8 cellular contexts compared by ENCODE assay signal in the genomic region with DNA sequence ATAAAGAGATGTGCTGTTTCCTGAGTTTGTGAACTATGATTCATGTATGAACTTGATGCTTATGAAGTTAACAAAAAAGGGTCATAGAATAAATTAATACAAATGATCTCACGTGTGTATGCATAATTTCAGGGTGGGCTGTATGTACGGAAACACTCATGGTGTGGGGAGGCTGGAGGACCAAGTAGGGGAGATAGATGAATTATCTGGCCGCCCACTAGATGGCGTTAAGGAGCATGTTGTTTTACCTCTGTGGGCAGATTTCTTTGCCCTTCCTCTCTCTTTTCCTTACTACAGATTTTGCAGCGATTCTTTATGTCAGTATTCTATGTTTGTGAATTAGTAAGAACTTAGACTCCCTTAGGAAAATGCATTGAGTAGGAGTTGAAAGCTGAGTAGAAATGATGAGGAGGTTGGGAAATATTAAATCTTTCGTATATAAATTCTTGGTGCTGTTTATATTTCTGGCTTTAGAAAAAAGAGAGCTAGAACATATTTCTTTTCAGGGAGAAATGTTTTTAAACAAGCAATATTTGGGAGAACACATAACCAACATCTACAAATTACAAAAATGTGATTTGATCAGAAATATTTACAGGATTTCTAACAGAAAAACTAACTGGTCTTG. TPM values are rescaled to one million over a fixed set of nuclear protein-coding genes. Genes with fewer than 3 reads are reported as not detected.
DNase-seq lines count a peak whose midpoint lies in the region; ATAC-seq and TF ChIP-seq lines count a peak whose summit lies in the region.

No MANE protein-coding gene starts in this region.

- TF ChIP-seq CTCF in Caco-2 (IDR thresholded peaks at IDR 0.05; ENCODE audit: insufficient read depth in 1 of 2, low read depth in 1 of 2, low read length in 1 of 2, severe bottlenecking in 1 of 2, unreplicated experiment in 1 of 2) = peak; percentile 69 to 75

- peaks cover 11% of the 10 kb centered on the region; the same call in 1 of the 2 replicates for H3K4me1 ChIP-seq in Caco-2

- no peak overlapping the region for H3K4me3 ChIP-seq in Caco-2 (ENCODE audit: low read depth, low read length)

- no peaks in the 10 kb centered on the region for H3K36me3 ChIP-seq in Caco-2 (ENCODE audit: control insufficient read depth, insufficient read depth, low read length)

- peak; percentile 92 for ATAC-seq in GM19395 (IDR thresholded peaks at IDR 0.05; ENCODE audit: unreplicated experiment)
- ATAC-seq in HG03045 (IDR thresholded peaks at IDR 0.05; ENCODE audit: unreplicated experiment) = no peak

- peaks cover 18% of the 10 kb centered on the region for H3K9me3 Mint-ChIP-seq in Caco-2 (ENCODE audit: unreplicated experiment)

- no TSS peak for BruUV-seq in Caco-2 (replicated peaks; lab: Mats Ljungman, UMichigan)

- DNase-seq in Caco-2 = peak; percentile 67 to 75
- DNase-seq in HuH-7.5 (ENCODE audit: low spot score) = peak; percentile 20
- DNase-seq in SHP77 treated with DMSO at 0.1 percent for 48 hours (lab: John Stamatoyannopoulos, UW) = peak; percentile 32
- DNase-seq in activated naive CD4-positive, alpha-beta T cell treated with anti-CD3 and anti-CD28 coated beads, Interleukin-2, amount 50 U/mL, for 16 hours = peak; percentile 46
- DNase-seq in hepatic stellate cell (ENCODE audit: low spot score) = peak; percentile 52
- peak; percentile 42 for DNase-seq in stimulated activated CD4-positive, alpha-beta T cell treated with anti-CD3 and anti-CD28 coated beads, Interleukin-12 subunit alpha, Interleukin-12 subunit beta, amount 100 ng/mL, for 4 hours

- peaks cover 17% of the 10 kb centered on the region for H3K4me1 Mint-ChIP-seq in Caco-2 (ENCODE audit: low read depth, unreplicated experiment)

- H3K27ac Mint-ChIP-seq in Caco-2 (ENCODE audit: unreplicated experiment) = no peak overlapping the region

- POLR2A ChIA-PET in Caco-2 (lab: Charles Lee) = no interaction called here

- H3K27me3 ChIP-seq in Caco-2 (replicated peaks; ENCODE audit: control insufficient read depth, insufficient read depth, low read length) = no peaks in the 10 kb centered on the region

- no peaks in the 10 kb centered on the region for H3K27me3 Mint-ChIP-seq in Caco-2 (ENCODE audit: insufficient read depth, unreplicated experiment)

- CTCF ChIA-PET in Caco-2 (lab: Charles Lee) = interaction anchor here (0.6 to 1.7 kb wide), 5 partner anchors 12 to 162 kb away, joined by 3 to 12 read pairs (median 4); a partner anchor contains a TSS

- H3K4me3 Mint-ChIP-seq in Caco-2 (ENCODE audit: unreplicated experiment) = no peak overlapping the region

- peaks cover 11% of the 10 kb centered on the region for H3K9me3 ChIP-seq in Caco-2

- intact Hi-C loops in Caco-2 (cut with micrococcal nuclease; ENCODE audit: unreplicated experiment) = loop anchor here (1.0 to 5.0 kb wide), 7 partner anchors 12 to 405 kb away; a partner anchor contains a TSS

- no peaks in the 10 kb centered on the region for H3K36me3 Mint-ChIP-seq in Caco-2 (ENCODE audit: insufficient read depth, unreplicated experiment)

RNA-seq across cellular contexts. Expression of a gene that starts 47.4 kb away (rescaled TPM):
- total RNA-seq in Caco-2 (2022) = 38.0 and 45.4 TPM in 2 replicates

Comparison
In these comparisons a context has a peak if more than half of its experiments do, and no peak if none do; other contexts are left out.
1. DNase-seq: peak in every context shown above with its lines; median percentile 71 in Caco-2; 52 in hepatic stellate cell; 46 in activated naive CD4-positive, alpha-beta T cell treated with anti-CD3 and anti-CD28 coated beads, Interleukin-2, amount 50 U/mL, for 16 hours; 42 in stimulated activated CD4-positive, alpha-beta T cell treated with anti-CD3 and anti-CD28 coated beads, Interleukin-12 subunit alpha, Interleukin-12 subunit beta, amount 100 ng/mL, for 4 hours; 32 in SHP77 treated with DMSO at 0.1 percent for 48 hours; 20 in HuH-7.5.